ENCODE assay signal across 17 cellular contexts in the genomic region with DNA sequence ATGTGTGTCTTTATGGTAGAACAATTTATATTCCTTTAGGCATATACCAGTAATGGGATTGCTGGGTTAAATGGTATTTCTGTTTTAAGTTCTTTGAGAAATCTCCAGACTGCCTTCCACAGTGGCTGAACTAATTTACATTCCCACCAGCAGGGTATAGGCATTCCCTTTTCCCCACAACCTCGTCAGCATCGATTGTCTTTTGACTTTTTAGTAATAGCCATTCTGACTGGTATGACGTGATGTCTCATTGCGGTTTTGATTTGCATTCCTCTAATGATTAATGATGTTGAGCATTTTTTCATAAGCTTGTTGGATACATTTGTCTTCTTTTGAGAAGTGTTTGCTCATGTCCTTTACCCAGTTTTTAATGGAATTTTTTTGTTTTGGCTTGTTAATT. TPM values are rescaled to one million over a fixed set of nuclear protein-coding genes. Genes with fewer than 3 reads are reported as not detected.
DNase-seq lines count a peak whose midpoint lies in the region; ATAC-seq and TF ChIP-seq lines count a peak whose summit lies in the region.
"Had no signal": no experiment of that assay in that cellular context is flagged by ENCODE, and none has a peak within 500 bp of the region (broad histone marks: within the 10 kb centered on the region; RNA-seq: fewer than 3 reads in every experiment).

No MANE protein-coding gene starts in this region.

- peaks cover 36 to 49% of the 10 kb centered on the region in 2 donors for H3K27me3 Mint-ChIP-seq in stimulated activated naive B cell treated with anti-CD40 and anti-IgM and Interleukin-4, amounts not matched to agents 10 μg/mL and 1 μg/mL and 100 μg/mL, for 72 hours

- in situ Hi-C loops in astrocyte of the spinal cord (cut with HindIII; ENCODE audit: low sequenced_read_pairs): no loop called here

- H3K27ac Mint-ChIP-seq in stimulated activated naive B cell treated with anti-CD40 and anti-IgM and Interleukin-4, amounts not matched to agents 10 μg/mL and 1 μg/mL and 100 μg/mL, for 72 hours: no peak overlapping the region
- H3K27ac Mint-ChIP-seq: IgD-negative memory B cell, immature natural killer cell, nephron had no signal

- DNase-seq in EL: peak; percentile 44
- peak; percentile 71 for DNase-seq in LHCN-M2 (ENCODE audit: low read depth)
- DNase-seq in astrocyte of the spinal cord (ENCODE audit: low read depth, low spot score): peak; percentile 34
- peak; percentile 25 for DNase-seq in kidney tubule cell (ENCODE audit: low spot score)
- DNase-seq in stimulated activated naive B cell treated with anti-CD40 and anti-IgM and Interleukin-4, amounts not matched to agents 10 μg/mL and 1 μg/mL and 100 μg/mL, for 72 hours: no peak
- DNase-seq in H4 (ENCODE audit: low spot score): no peak
- DNase-seq: activated CD4-positive, alpha-beta T cell treated with anti-CD3 and anti-CD28 coated beads, Interleukin-2, amount 50 U/mL, for 1 hour; activated T-cell treated with anti-CD3 and anti-CD28 coated beads, Interleukin-2, amount 50 U/mL, for 48 hours; C1 segment of cervical spinal cord; glutamatergic neuron; immature natural killer cell; NCI-H2227 treated with DMSO at 0.1 percent for 48 hours had no signal

- no peaks in the 10 kb centered on the region for H3K9me3 Mint-ChIP-seq in stimulated activated naive B cell treated with anti-CD40 and anti-IgM and Interleukin-4, amounts not matched to agents 10 μg/mL and 1 μg/mL and 100 μg/mL, for 72 hours
- H3K9me3 Mint-ChIP-seq: immature natural killer cell, nephron had no signal

- ATAC-seq in HG03095 (IDR thresholded peaks at IDR 0.05; ENCODE audit: unreplicated experiment): no peak
- ATAC-seq in stimulated activated naive B cell treated with anti-CD40 and anti-IgM and Interleukin-4, amounts not matched to agents 10 μg/mL and 1 μg/mL and 100 μg/mL, for 72 hours (replicated peaks): no peak

- no peak for TF ChIP-seq CTCF in astrocyte of the spinal cord (IDR thresholded peaks at IDR 0.05; ENCODE audit: low read depth, low read length)

- no peaks in the 10 kb centered on the region for H3K36me3 Mint-ChIP-seq in stimulated activated naive B cell treated with anti-CD40 and anti-IgM and Interleukin-4, amounts not matched to agents 10 μg/mL and 1 μg/mL and 100 μg/mL, for 72 hours
- H3K36me3 Mint-ChIP-seq: immature natural killer cell had no signal

- H3K4me3 ChIP-seq in astrocyte of the spinal cord (ENCODE audit: low read depth, low read length): no peak overlapping the region
- H3K4me3 ChIP-seq: HAP-1, SK-N-MC had no signal

- peaks cover 3 to 4% of the 10 kb centered on the region in 2 donors for H3K4me1 Mint-ChIP-seq in stimulated activated naive B cell treated with anti-CD40 and anti-IgM and Interleukin-4, amounts not matched to agents 10 μg/mL and 1 μg/mL and 100 μg/mL, for 72 hours

- H3K4me3 Mint-ChIP-seq in stimulated activated naive B cell treated with anti-CD40 and anti-IgM and Interleukin-4, amounts not matched to agents 10 μg/mL and 1 μg/mL and 100 μg/mL, for 72 hours: no peak overlapping the region
- H3K4me3 Mint-ChIP-seq: IgD-negative memory B cell, immature natural killer cell had no signal

RNA-seq across cellular contexts. Expression of a gene that starts 5.3 kb away (rescaled TPM):
- total RNA-seq in LHCN-M2 (2014; rRNA removed): 5.6 and 6.3 TPM in 2 replicates
- polyA plus RNA-seq in LHCN-M2 (2012): 3.2 TPM
- 10.8 and 11.2 TPM in 2 replicates for total RNA-seq in H4 (2014; rRNA removed; shearing (Covaris generic))

Comparison
In these comparisons a context has a peak if more than half of its experiments do, and no peak if none do; other contexts are left out.
1. DNase-seq: peak in EL (single experiment), LHCN-M2 (single experiment), astrocyte of the spinal cord (single experiment) and kidney tubule cell (single experiment); none in stimulated activated naive B cell treated with anti-CD40 and anti-IgM and Interleukin-4, amounts not matched to agents 10 μg/mL and 1 μg/mL and 100 μg/mL, for 72 hours (single experiment) and H4 (single experiment).